In the genomic region with DNA sequence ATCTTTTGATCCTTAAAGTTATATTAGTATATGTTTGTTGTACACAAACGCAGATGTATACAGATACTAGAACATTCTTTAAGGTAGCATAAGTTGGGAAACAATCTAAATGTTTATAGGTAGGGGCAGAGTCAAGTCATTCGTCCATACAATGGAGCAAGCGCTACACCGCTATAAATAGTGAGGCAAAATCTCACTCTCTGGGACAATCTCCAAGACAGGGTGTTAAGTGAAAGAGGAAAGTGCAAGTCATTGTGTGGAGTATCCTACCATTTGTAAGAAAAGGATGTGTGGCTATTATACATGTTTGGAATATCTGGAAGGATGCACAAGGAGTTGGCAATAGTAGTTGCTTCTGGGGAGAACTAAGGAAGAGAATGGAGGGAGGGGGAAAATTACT, we compare ENCODE assay signal across 24 cellular contexts.
"Had no signal": no experiment of that assay in that cellular context is flagged by ENCODE, and none has a peak within 500 bp of the region (broad histone marks: within the 10 kb centered on the region; RNA-seq: fewer than 3 reads in every experiment).

No MANE protein-coding gene starts in this region.

- H3K9me3 ChIP-seq: Peyer's patch had no signal

- H3K36me3 ChIP-seq: Peyer's patch had no signal

- H3K27me3 ChIP-seq: Peyer's patch had no signal

- H3K27ac ChIP-seq: KMS-11, Peyer's patch, RWPE1 had no signal

- DNase-seq: activated CD4-positive, alpha-beta T cell treated with anti-CD3 and anti-CD28 coated beads, Interleukin-2, amount 10 ng/mL, durations not matched to agents 24 days and 14 days; activated CD4-positive, alpha-beta T cell treated with anti-CD3 and anti-CD28 coated beads, Interleukin-2, amount 50 U/mL, for 48 hours; activated CD4-positive, CD25-positive, alpha-beta regulatory T cell treated with anti-CD3 and anti-CD28 coated beads, Interleukin-2, amount 50 U/mL, for 72 hours; activated CD8-positive, alpha-beta memory T cell treated with anti-CD3 and anti-CD28 coated beads, Interleukin-2, amount 10 ng/mL, durations not matched to agents 7 days and 5 days; activated effector memory CD4-positive, alpha-beta T cell treated with Interleukin-2 at 50 U/mL for 16 hours; activated naive CD4-positive, alpha-beta T cell; activated T-cell treated with anti-CD3 and anti-CD28 coated beads, Interleukin-2, amount 50 U/mL, for 24 hours; aorta; cerebellar nuclear complex; NCI-H1105; NCI-H1436; NCI-H1694 treated with DMSO at 0.1 percent for 48 hours; NCI-H2029 treated with DMSO at 0.1 percent for 48 hours; NCI-H510A treated with DMSO at 0.1 percent for 48 hours; NCI-H69; NK-92 treated with Interleukin-12 subunit alpha and Interleukin-12 subunit beta, amount 100 ng/mL, for 24 hours; OCI-M1; Peyer's patch; SHP77 treated with DMSO at 0.1 percent for 48 hours; T-helper 17 cell; T-helper 9 cell had no signal

- H3K9ac ChIP-seq: KMS-11 had no signal

- ATAC-seq: activated CD8-positive, alpha-beta memory T cell treated with anti-CD3 and anti-CD28 coated beads, Interleukin-2, amount 10 ng/mL, durations not matched to agents 7 days and 5 days; T-helper 17 cell; WTC11 had no signal

- H3K4me3 ChIP-seq: Peyer's patch had no signal

- H3K4me2 ChIP-seq: KMS-11 had no signal
